Comparison of ENCODE assay signal across 21 cellular contexts in genomic region chr6:10597499-10598001, GRCh38.
DNase-seq lines count a peak whose midpoint lies in the region; ATAC-seq, FAIRE-seq and TF ChIP-seq lines count a peak whose summit lies in the region.
"Had no signal": no experiment of that assay in that cellular context is flagged by ENCODE, and none has a peak within 500 bp of the region (broad histone marks: within the 10 kb centered on the region; RNA-seq: fewer than 3 reads in every experiment).

No MANE protein-coding gene starts in this region.

- H4K20me1 ChIP-seq in HepG2 (ENCODE audit: insufficient read depth, low read length) (peaks cover 6% of the 10 kb centered on the region; the same call in 1 of the 2 replicates), K562 (replicated peaks; ENCODE audit: control insufficient read depth, insufficient read depth, low read length) (no peaks in the 10 kb centered on the region)

- no peaks in the 10 kb centered on the region for H3K9me3 ChIP-seq in right lobe of liver
- H3K9me3 ChIP-seq in HepG2 (ENCODE audit: low read length): no peaks in the 10 kb centered on the region
- no peaks in the 10 kb centered on the region for H3K9me3 ChIP-seq in K562 (replicated peaks; ENCODE audit: control insufficient read depth, insufficient read depth, low read depth, low read length)
- H3K9me3 ChIP-seq in upper lobe of right lung: no peaks in the 10 kb centered on the region
- H3K9me3 ChIP-seq: BE2C, MG63 had no signal

- H2BK120ac ChIP-seq in mesendoderm (ENCODE audit: low read depth, low read length): peak overlapping the region; percentile 36

- peak overlapping the region; percentile 55 for H3K4ac ChIP-seq in mesendoderm (ENCODE audit: low read depth, low read length)

- CTCF ChIA-PET in HepG2 (lab: Yijun Ruan, JAX; ENCODE audit: low intra/inter-chr PET ratio, low total read pairs): no interaction called here
- CTCF ChIA-PET in K562 (lab: Yijun Ruan, JAX; ENCODE audit: low intra/inter-chr PET ratio): no interaction called here

- no peak overlapping the region for H3K23ac ChIP-seq in mesendoderm (ENCODE audit: low read length)

- DNase-seq in right lobe of liver (no peak), HepG2 (ENCODE audit: low spot score) (no peak), K562 (ENCODE audit: extremely low read depth in 1 of 4, low spot score in 3 of 4) (no peak), mesendoderm (no peak), upper lobe of right lung (no peak), D721Med (ENCODE audit: insufficient read length, low spot score) (no peak)
- DNase-seq: BE2C; CD4-positive, alpha-beta memory T cell; EL; MG63; NCI-H1048; NCI-H1436; NCI-H1930; NCI-H2171; PC-9 had no signal

- H3K27ac ChIP-seq in right lobe of liver (no peak overlapping the region), HepG2 (ENCODE audit: extremely low read length, insufficient read depth, low read length) (no peak overlapping the region), K562 (ENCODE audit: extremely low read depth, low read depth, low read length) (no peak overlapping the region), mesendoderm (ENCODE audit: low read depth, low read length) (peak overlapping the region; percentile 9), upper lobe of right lung (peak overlapping the region; percentile 0)
- H3K27ac ChIP-seq: PC-9, RWPE1 had no signal

- H4K5ac ChIP-seq in mesendoderm (ENCODE audit: low read length): no peak overlapping the region

- H3K56ac ChIP-seq in mesendoderm (ENCODE audit: low read length): no peak overlapping the region

- peaks cover 0 to 15% (median under 1%) of the 10 kb centered on the region in 4 donors for H3K4me1 ChIP-seq in right lobe of liver
- H3K4me1 ChIP-seq in HepG2 (ENCODE audit: insufficient read depth, low read length): peaks cover 12% of the 10 kb centered on the region
- H3K4me1 ChIP-seq in K562 (replicated peaks in 1 of 2; ENCODE audit: control insufficient read depth in 2 of 2, insufficient read depth in 2 of 2, low read length in 2 of 2): no peaks in the 10 kb centered on the region
- H3K4me1 ChIP-seq in mesendoderm (ENCODE audit: control insufficient read depth, low read depth, low read length): peaks cover 12% of the 10 kb centered on the region
- no peaks in the 10 kb centered on the region for H3K4me1 ChIP-seq in upper lobe of right lung
- H3K4me1 ChIP-seq: BE2C had no signal

- no peak overlapping the region for H2AFZ ChIP-seq in HepG2 (ENCODE audit: low read length)
- no peak overlapping the region for H2AFZ ChIP-seq in K562 (ENCODE audit: low read depth, low read length)
- H2AFZ ChIP-seq: PC-9 had no signal

- no peak overlapping the region for H2AK5ac ChIP-seq in mesendoderm (ENCODE audit: low read length)

- WGBS in right lobe of liver (ENCODE audit: insufficient coverage, low coverage, low lambda C conversion rate, missing lambda C conversion rate): 37% methylated on average over 5 of the region's 5 CpGs
- WGBS in HepG2 (ENCODE audit: low lambda C conversion rate): 96% methylated on average over 5 of the region's 5 CpGs
- 37% methylated on average over 5 of the region's 5 CpGs for WGBS in K562 (ENCODE audit: insufficient coverage, low coverage, missing lambda C conversion rate)
- WGBS in mesendoderm (ENCODE audit: extremely low coverage, insufficient coverage, low lambda C conversion rate): no CpG with 5 or more reads among the region's 5 CpGs

- peak overlapping the region; percentile 74 for H2BK15ac ChIP-seq in mesendoderm (replicated peaks; ENCODE audit: low read depth)

- no peak overlapping the region for H3K4me2 ChIP-seq in HepG2 (ENCODE audit: low read depth, low read length)
- no peak overlapping the region for H3K4me2 ChIP-seq in K562 (ENCODE audit: insufficient read depth, low read length)
- H3K4me2 ChIP-seq in mesendoderm (ENCODE audit: low read length): no peak overlapping the region
- H3K4me2 ChIP-seq: PC-9 had no signal

- BruUV-seq in HepG2 (replicated peaks; lab: Mats Ljungman, UMichigan) (no TSS peak), K562 (replicated peaks; lab: Mats Ljungman, UMichigan) (no TSS peak)

- TF ChIP-seq RAD21 in HepG2 (CRISPR knock-in tag; IDR thresholded peaks at IDR 0.05) (no peak), K562 (CRISPR knock-in tag; conservative IDR thresholded peaks at IDR 0.05 in 1 of 2, IDR thresholded peaks at IDR 0.05 in 1 of 2) (no peak)

- TF ChIP-seq EP300 in HepG2 (IDR thresholded peaks at IDR 0.05; ENCODE audit: low read depth in 2 of 2, low read length in 2 of 2) (no peak), HepG2 (CRISPR knock-in tag; IDR thresholded peaks at IDR 0.05; ENCODE audit: borderline replicate concordance) (no peak), K562 (IDR thresholded peaks at IDR 0.05; ENCODE audit: low read length) (no peak)

- in situ Hi-C loops in HepG2 (cut with HindIII; ENCODE audit: extremely low pct_ligation_motif_present, low pct_unique_long_range_greater_than_20kb) (no loop called here), K562 (cut with MboI) (no loop called here)

- FAIRE-seq in HepG2 (lab: Jason Lieb, UNC) (no peak), K562 (lab: Jason Lieb, UNC) (no peak), D721Med (lab: Jason Lieb, UNC) (no peak)
- FAIRE-seq: GM12878, H54, HTR-8/SVneo had no signal

- no peaks in the 10 kb centered on the region for H3K27me3 ChIP-seq in right lobe of liver
- no peaks in the 10 kb centered on the region for H3K27me3 ChIP-seq in HepG2 (ENCODE audit: control insufficient read depth in 1 of 2, insufficient read depth in 2 of 2, low read length in 2 of 2)
- H3K27me3 ChIP-seq in K562 (ENCODE audit: control insufficient read depth in 2 of 2, insufficient read depth in 2 of 2, low read length in 2 of 2): peaks cover 3 to 8% of the 10 kb centered on the region in 2 experiments; a peak in 4 of 5 replicates
- no peaks in the 10 kb centered on the region for H3K27me3 ChIP-seq in mesendoderm (ENCODE audit: insufficient read depth, low read length, poor library complexity)
- no peaks in the 10 kb centered on the region for H3K27me3 ChIP-seq in upper lobe of right lung
- H3K27me3 ChIP-seq: BE2C, MG63 had no signal

- peaks cover 4% of the 10 kb centered on the region for H3K79me1 ChIP-seq in mesendoderm (ENCODE audit: low read length)

- H3K36me3 ChIP-seq in right lobe of liver (no peaks in the 10 kb centered on the region), HepG2 (replicated peaks in 1 of 2; ENCODE audit: control insufficient read depth in 1 of 2, insufficient read depth in 2 of 2, low read length in 2 of 2) (no peaks in the 10 kb centered on the region), K562 (ENCODE audit: control insufficient read depth, insufficient read depth, low read length) (no peaks in the 10 kb centered on the region), mesendoderm (ENCODE audit: control insufficient read depth, insufficient read depth, low read length) (no peaks in the 10 kb centered on the region), upper lobe of right lung (no peaks in the 10 kb centered on the region)
- H3K36me3 ChIP-seq: BE2C, MG63 had no signal

- H3K79me2 ChIP-seq in HepG2 (ENCODE audit: insufficient read depth, low read length) (no peaks in the 10 kb centered on the region), K562 (ENCODE audit: control insufficient read depth, insufficient read depth, low read length) (no peaks in the 10 kb centered on the region), mesendoderm (ENCODE audit: control insufficient read depth, insufficient read depth, low read length) (peaks cover 34% of the 10 kb centered on the region)

- no peak overlapping the region for H3K9ac ChIP-seq in HepG2 (ENCODE audit: insufficient read depth, low read depth, low read length)
- H3K9ac ChIP-seq in K562 (ENCODE audit: insufficient read depth in 1 of 2, low read depth in 2 of 2, low read length in 2 of 2): no peak overlapping the region
- H3K9ac ChIP-seq in mesendoderm (ENCODE audit: low read length): no peak overlapping the region

- H3K9me1 ChIP-seq in K562 (ENCODE audit: control insufficient read depth, insufficient read depth, low read length): no peaks in the 10 kb centered on the region

- TF ChIP-seq CTCF in right lobe of liver (IDR thresholded peaks at IDR 0.05) (no peak), HepG2 (CRISPR knock-in tag; IDR thresholded peaks at IDR 0.05) (no peak), K562 (IDR thresholded peaks at IDR 0.05 in 2 of 3, conservative IDR thresholded peaks at IDR 0.05 in 1 of 3; ENCODE audit: insufficient read depth in 2 of 3, low read depth in 1 of 3, low read length in 3 of 3) (no peak), upper lobe of right lung (IDR thresholded peaks at IDR 0.05) (no peak), D721Med (IDR thresholded peaks at IDR 0.05; ENCODE audit: insufficient read depth, missing control alignments) (no peak)

- TF ChIP-seq POLR2A in right lobe of liver (IDR thresholded peaks at IDR 0.05): no peak
- no peak for TF ChIP-seq POLR2A in HepG2 (IDR thresholded peaks at IDR 0.05; ENCODE audit: insufficient read depth in 1 of 2, low read depth in 2 of 2, low read length in 2 of 2)
- TF ChIP-seq POLR2A in K562 (conservative IDR thresholded peaks at IDR 0.05): no peak

- no peak overlapping the region for H4K8ac ChIP-seq in mesendoderm (ENCODE audit: low read depth, low read length)

- no peak overlapping the region for H2BK5ac ChIP-seq in mesendoderm (ENCODE audit: low read length)

- ATAC-seq in right lobe of liver: peak; percentile 42 to 56 (median 44)
- no peak for ATAC-seq in HepG2
- ATAC-seq in K562: no peak
- ATAC-seq in upper lobe of right lung: no peak
- ATAC-seq in HG03280 (IDR thresholded peaks at IDR 0.05; ENCODE audit: unreplicated experiment): no peak
- no peak for ATAC-seq in GM18867 (IDR thresholded peaks at IDR 0.05; ENCODE audit: unreplicated experiment)
- ATAC-seq: GM12878 had no signal

- intact Hi-C loops in right lobe of liver (cut with DNase I) (no loop called here), HepG2 (cut with micrococcal nuclease; ENCODE audit: unreplicated experiment) (no loop called here), K562 (cut with micrococcal nuclease) (no loop called here), upper lobe of right lung (cut with DNase I) (no loop called here)

- peak overlapping the region; percentile 97 for H3K18ac ChIP-seq in mesendoderm (ENCODE audit: low read length)

- H3K4me3 ChIP-seq in right lobe of liver (no peak overlapping the region), HepG2 (replicated peaks in 1 of 3; ENCODE audit: insufficient read depth in 1 of 3, low read depth in 2 of 3, low read length in 3 of 3) (no peak overlapping the region), K562 (no peak overlapping the region), mesendoderm (ENCODE audit: low read length) (no peak overlapping the region), upper lobe of right lung (no peak overlapping the region)
- H3K4me3 ChIP-seq: GM12878, MG63, PC-9 had no signal

- POLR2A ChIA-PET in HepG2 (lab: Yijun Ruan, JAX) (no interaction called here), K562 (lab: Yijun Ruan, JAX) (no interaction called here)

TF ChIP-seq in HepG2, 621 proteins besides CTCF, POLR2A, EP300 and RAD21 (continues in another document):
- TF ChIP-seq ZBTB38 (CRISPR knock-in tag; IDR thresholded peaks at IDR 0.05) (no peak), MATR3 (CRISPR knock-in tag; IDR thresholded peaks at IDR 0.05) (no peak), ASH2L (IDR thresholded peaks at IDR 0.05; ENCODE audit: insufficient read length, low read depth, low read length) (no peak)

TF ChIP-seq in K562, 482 proteins besides CTCF, POLR2A, EP300 and RAD21 (continues in another document):
- TF ChIP-seq TCF7 (IDR thresholded peaks at IDR 0.05; ENCODE audit: borderline replicate concordance) (no peak), ELF2 (CRISPR knock-in tag; IDR thresholded peaks at IDR 0.05) (0 out of 2 replicates have a peak, but pooled peaks have one; percentile 15)

Comparison
In these comparisons a context has a peak if more than half of its experiments do, and no peak if none do; other contexts are left out.
1. ATAC-seq: peak in right lobe of liver (4 of 4); none in HepG2 (single experiment), K562 (single experiment), upper lobe of right lung (single experiment), HG03280 (single experiment) and GM18867 (single experiment).
2. H3K27ac ChIP-seq: peak in mesendoderm (single experiment) and upper lobe of right lung (single experiment); none in right lobe of liver (0 of 3), HepG2 (single experiment) and K562 (single experiment).